1 cellular context compared by ENCODE assay signal in genomic region chr2:27737676-27738348, GRCh38.
TF ChIP-seq lines count a peak whose summit lies in the region.

No MANE protein-coding gene starts in this region.

TF ChIP-seq in HepG2, 621 proteins besides CTCF, POLR2A, EP300 and RAD21 (continued from another document and continues in another):
- TF ChIP-seq ATF1 (CRISPR knock-in tag; IDR thresholded peaks at IDR 0.05), result 0 out of 2 replicates have a peak, but pooled peaks have one; percentile 43
- no peak for TF ChIP-seq SP2 (CRISPR knock-in tag; IDR thresholded peaks at IDR 0.05)
- TF ChIP-seq IKZF1 (IDR thresholded peaks at IDR 0.05), result no peak
- TF ChIP-seq ZNF562 (CRISPR knock-in tag; IDR thresholded peaks at IDR 0.05; ENCODE audit: borderline replicate concordance), result no peak
- no peak; the same call in 1 of the 2 replicates for TF ChIP-seq ZNF792 (CRISPR knock-in tag; IDR thresholded peaks at IDR 0.05)
- no peak for TF ChIP-seq REXO4 (CRISPR knock-in tag; IDR thresholded peaks at IDR 0.05; ENCODE audit: borderline replicate concordance)
- no peak for TF ChIP-seq ZNF550 (CRISPR knock-in tag; IDR thresholded peaks at IDR 0.05; ENCODE audit: borderline replicate concordance)
- no peak for TF ChIP-seq TRIM22 (IDR thresholded peaks at IDR 0.05)
- no peak; the same call in 1 of the 2 replicates for TF ChIP-seq ZC3H4 (CRISPR knock-in tag; IDR thresholded peaks at IDR 0.05; ENCODE audit: borderline replicate concordance)
- no peak for TF ChIP-seq ZNF720 (CRISPR knock-in tag; IDR thresholded peaks at IDR 0.05)
- TF ChIP-seq SKI (IDR thresholded peaks at IDR 0.05; ENCODE audit: partially characterized antibody), result peak; percentile 34
- TF ChIP-seq ZNF317 (CRISPR knock-in tag; IDR thresholded peaks at IDR 0.05), result no peak; the same call in 1 of the 2 replicates
- TF ChIP-seq ZXDC (CRISPR knock-in tag; IDR thresholded peaks at IDR 0.05), result no peak
- TF ChIP-seq AFF4 (CRISPR knock-in tag; IDR thresholded peaks at IDR 0.05), result no peak
- no peak for TF ChIP-seq AGO2 (optimal IDR thresholded peaks at IDR 0.05; ENCODE audit: low read depth, low read length)
- no peak for TF ChIP-seq ZNF383 (CRISPR knock-in tag; IDR thresholded peaks at IDR 0.05; ENCODE audit: borderline replicate concordance)
- peak; percentile 81 for TF ChIP-seq TIGD3 (CRISPR knock-in tag; IDR thresholded peaks at IDR 0.05; ENCODE audit: borderline replicate concordance)
- TF ChIP-seq ZNF746 (CRISPR knock-in tag; IDR thresholded peaks at IDR 0.05), result no peak
- TF ChIP-seq ATF7-NPFF (CRISPR knock-in tag; IDR thresholded peaks at IDR 0.05; ENCODE audit: low read depth), result no peak; the same call in 1 of the 2 replicates
- no peak for TF ChIP-seq E2F1 (CRISPR knock-in tag; IDR thresholded peaks at IDR 0.05)
- peak; percentile 51; the same call in 1 of the 2 replicates for TF ChIP-seq IKZF5 (CRISPR knock-in tag; IDR thresholded peaks at IDR 0.05)
- TF ChIP-seq ZBTB4 (CRISPR knock-in tag; IDR thresholded peaks at IDR 0.05; ENCODE audit: borderline replicate concordance), result no peak
- no peak for TF ChIP-seq ZNF367 (CRISPR knock-in tag; IDR thresholded peaks at IDR 0.05; ENCODE audit: borderline replicate concordance)
- peak; percentile 57; the same call in 1 of the 2 replicates for TF ChIP-seq ZFP37 (CRISPR knock-in tag; IDR thresholded peaks at IDR 0.05; ENCODE audit: borderline replicate concordance)
- no peak for TF ChIP-seq SRY (CRISPR knock-in tag; IDR thresholded peaks at IDR 0.05)
- 0 out of 2 replicates have a peak, but pooled peaks have one; percentile 9 for TF ChIP-seq NFYB (CRISPR knock-in tag; IDR thresholded peaks at IDR 0.05)
- peak; percentile 4; the same call in 1 of the 2 replicates for TF ChIP-seq ERF (CRISPR knock-in tag; IDR thresholded peaks at IDR 0.05)
- peak; percentile 92; the same call in 1 of the 2 replicates for TF ChIP-seq ZNF709 (CRISPR knock-in tag; IDR thresholded peaks at IDR 0.05)
- TF ChIP-seq SIX1 (CRISPR knock-in tag; IDR thresholded peaks at IDR 0.05; ENCODE audit: borderline replicate concordance), result peak; percentile 71; the same call in 1 of the 2 replicates
- no peak for TF ChIP-seq ZNF883 (CRISPR knock-in tag; IDR thresholded peaks at IDR 0.05; ENCODE audit: not compliant biosample characterization)
- no peak for TF ChIP-seq ZNF761 (CRISPR knock-in tag; conservative IDR thresholded peaks at IDR 0.05)
- 0 out of 2 replicates have a peak, but pooled peaks have one; percentile 12 for TF ChIP-seq MXD4 (CRISPR knock-in tag; IDR thresholded peaks at IDR 0.05)
- no peak; the same call in 1 of the 2 replicates for TF ChIP-seq ZBTB3 (CRISPR knock-in tag; IDR thresholded peaks at IDR 0.05; ENCODE audit: borderline replicate concordance, low read depth)
- TF ChIP-seq SNRNP70 (IDR thresholded peaks at IDR 0.05; ENCODE audit: low read depth, low read length), result no peak
- TF ChIP-seq ZNF652 (CRISPR knock-in tag; IDR thresholded peaks at IDR 0.05; ENCODE audit: borderline replicate concordance, low read depth), result no peak
- TF ChIP-seq HDAC6 (IDR thresholded peaks at IDR 0.05; ENCODE audit: low read depth, low read length), result no peak
- no peak for TF ChIP-seq ZNF850 (CRISPR knock-in tag; conservative IDR thresholded peaks at IDR 0.05)
- 0 out of 2 replicates have a peak, but pooled peaks have one; percentile 28 for TF ChIP-seq ATF6 (CRISPR knock-in tag; conservative IDR thresholded peaks at IDR 0.05)
- 0 out of 2 replicates have a peak, but pooled peaks have one; percentile 14 for TF ChIP-seq ZNF619 (CRISPR knock-in tag; IDR thresholded peaks at IDR 0.05)
- TF ChIP-seq ZNF800 (CRISPR knock-in tag; IDR thresholded peaks at IDR 0.05), result no peak; the same call in 1 of the 2 replicates
- 0 out of 2 replicates have a peak, but pooled peaks have one; percentile 17 for TF ChIP-seq ZNF841 (CRISPR knock-in tag; IDR thresholded peaks at IDR 0.05; ENCODE audit: borderline replicate concordance)
